In genomic region chr10:123783296-123783695, GRCh38 we compare ENCODE assay signal across 21 cellular contexts.
"Had no signal": no experiment of that assay in that cellular context is flagged by ENCODE, and none has a peak within 500 bp of the region (broad histone marks: within the 10 kb centered on the region; RNA-seq: fewer than 3 reads in every experiment).

No MANE protein-coding gene starts in this region.

- ATAC-seq: activated CD4-positive, alpha-beta T cell treated with anti-CD3 and anti-CD28 coated beads for 36 hours; activated CD8-positive, alpha-beta T cell treated with anti-CD3 and anti-CD28 coated beads, Interleukin-2, amount 10 ng/mL, durations not matched to agents 7 days and 5 days; body of pancreas; left lung; naive thymus-derived CD4-positive, alpha-beta T cell; stimulated activated naive CD8-positive, alpha-beta T cell treated with anti-CD3 and anti-CD28 coated beads, Interleukin-15, Interleukin-2, amounts not matched to agents 100 U/mL and 50 U/mL, for 24 hours; upper lobe of right lung had no signal

- H3K4me3 ChIP-seq: body of pancreas, cardiac muscle cell, coronary artery, heart right ventricle, left lung, ovary, prostate gland, upper lobe of right lung had no signal

- H3K27me3 ChIP-seq: body of pancreas, cardiac muscle cell, ovary, upper lobe of right lung had no signal

- H3K9me3 ChIP-seq: body of pancreas, heart right ventricle, left lung, ovary, prostate gland, upper lobe of right lung had no signal

- DNase-seq: activated CD4-positive, alpha-beta T cell treated with anti-CD3 and anti-CD28 coated beads for 36 hours; activated CD4-positive, CD25-positive, alpha-beta regulatory T cell; activated CD8-positive, alpha-beta T cell treated with anti-CD3 and anti-CD28 coated beads, Interleukin-2, amount 10 ng/mL, durations not matched to agents 7 days and 5 days; activated effector memory CD4-positive, alpha-beta T cell treated with Interleukin-2 at 50 U/mL for 16 hours; activated naive CD4-positive, alpha-beta T cell treated with Interleukin-2 at 50 U/mL for 16 hours; anterior cingulate cortex; body of pancreas; cerebellar nuclear complex; foreskin fibroblast; heart right ventricle; kidney glomerular epithelial cell; left lung; naive thymus-derived CD4-positive, alpha-beta T cell; ovary; stimulated activated CD4-positive, alpha-beta T cell treated with anti-CD3 and anti-CD28 coated beads, Interleukin-2, amount 100 ng/mL, for 48 hours; stimulated activated naive CD8-positive, alpha-beta T cell treated with anti-CD3 and anti-CD28 coated beads, Interleukin-15, Interleukin-2, amounts not matched to agents 100 U/mL and 50 U/mL, for 24 hours; T-helper 1 cell; upper lobe of right lung had no signal

- H3K36me3 ChIP-seq: cardiac muscle cell, heart right ventricle, left lung, ovary, prostate gland, upper lobe of right lung had no signal

- H3K4me1 ChIP-seq: body of pancreas, left lung, prostate gland, upper lobe of right lung had no signal

- H3K27ac ChIP-seq: body of pancreas, cardiac muscle cell, coronary artery, left lung, ovary, prostate gland, upper lobe of right lung had no signal
